ENCODE assay signal across 1 cellular context in genomic region chr16:2751577-2752034, GRCh38.
TF ChIP-seq lines count a peak whose summit lies in the region.

No MANE protein-coding gene starts in this region.

TF ChIP-seq in GM12878, 131 proteins besides CTCF, POLR2A, EP300 and RAD21:
- TF ChIP-seq REST (IDR thresholded peaks at IDR 0.05; ENCODE audit: low read depth, low read length) = no peak
- no peak for TF ChIP-seq NFYA (IDR thresholded peaks at IDR 0.05; ENCODE audit: borderline replicate concordance, low read depth, low read length)
- TF ChIP-seq PAX8 (IDR thresholded peaks at IDR 0.05) = no peak
- TF ChIP-seq POLR2AphosphoS5 (IDR thresholded peaks at IDR 0.05; ENCODE audit: low read length) = 0 out of 2 replicates have a peak, but pooled peaks have one; percentile 63
- TF ChIP-seq, protein P1, sequence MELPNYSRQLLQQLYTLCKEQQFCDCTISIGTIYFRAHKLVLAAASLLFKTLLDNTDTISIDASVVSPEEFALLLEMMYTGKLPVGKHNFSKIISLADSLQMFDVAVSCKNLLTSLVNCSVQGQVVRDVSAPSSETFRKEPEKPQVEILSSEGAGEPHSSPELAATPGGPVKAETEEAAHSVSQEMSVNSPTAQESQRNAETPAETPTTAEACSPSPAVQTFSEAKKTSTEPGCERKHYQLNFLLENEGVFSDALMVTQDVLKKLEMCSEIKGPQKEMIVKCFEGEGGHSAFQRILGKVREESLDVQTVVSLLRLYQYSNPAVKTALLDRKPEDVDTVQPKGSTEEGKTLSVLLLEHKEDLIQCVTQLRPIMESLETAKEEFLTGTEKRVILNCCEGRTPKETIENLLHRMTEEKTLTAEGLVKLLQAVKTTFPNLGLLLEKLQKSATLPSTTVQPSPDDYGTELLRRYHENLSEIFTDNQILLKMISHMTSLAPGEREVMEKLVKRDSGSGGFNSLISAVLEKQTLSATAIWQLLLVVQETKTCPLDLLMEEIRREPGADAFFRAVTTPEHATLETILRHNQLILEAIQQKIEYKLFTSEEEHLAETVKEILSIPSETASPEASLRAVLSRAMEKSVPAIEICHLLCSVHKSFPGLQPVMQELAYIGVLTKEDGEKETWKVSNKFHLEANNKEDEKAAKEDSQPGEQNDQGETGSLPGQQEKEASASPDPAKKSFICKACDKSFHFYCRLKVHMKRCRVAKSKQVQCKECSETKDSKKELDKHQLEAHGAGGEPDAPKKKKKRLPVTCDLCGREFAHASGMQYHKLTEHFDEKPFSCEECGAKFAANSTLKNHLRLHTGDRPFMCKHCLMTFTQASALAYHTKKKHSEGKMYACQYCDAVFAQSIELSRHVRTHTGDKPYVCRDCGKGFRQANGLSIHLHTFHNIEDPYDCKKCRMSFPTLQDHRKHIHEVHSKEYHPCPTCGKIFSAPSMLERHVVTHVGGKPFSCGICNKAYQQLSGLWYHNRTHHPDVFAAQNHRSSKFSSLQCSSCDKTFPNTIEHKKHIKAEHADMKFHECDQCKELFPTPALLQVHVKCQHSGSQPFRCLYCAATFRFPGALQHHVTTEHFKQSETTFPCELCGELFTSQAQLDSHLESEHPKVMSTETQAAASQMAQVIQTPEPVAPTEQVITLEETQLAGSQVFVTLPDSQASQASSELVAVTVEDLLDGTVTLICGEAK (IDR thresholded peaks at IDR 0.05; ENCODE audit: borderline replicate concordance) = peak; percentile 71
- TF ChIP-seq ATF2 (IDR thresholded peaks at IDR 0.05; ENCODE audit: low read length) = no peak
- TF ChIP-seq HCFC1 (IDR thresholded peaks at IDR 0.05; ENCODE audit: low read length) = no peak
- peak; percentile 99 for TF ChIP-seq MLLT1 (IDR thresholded peaks at IDR 0.05)
- TF ChIP-seq ZBTB33 (IDR thresholded peaks at IDR 0.05) = peak; percentile 88
